7 cellular contexts compared by ENCODE assay signal in the genomic region with DNA sequence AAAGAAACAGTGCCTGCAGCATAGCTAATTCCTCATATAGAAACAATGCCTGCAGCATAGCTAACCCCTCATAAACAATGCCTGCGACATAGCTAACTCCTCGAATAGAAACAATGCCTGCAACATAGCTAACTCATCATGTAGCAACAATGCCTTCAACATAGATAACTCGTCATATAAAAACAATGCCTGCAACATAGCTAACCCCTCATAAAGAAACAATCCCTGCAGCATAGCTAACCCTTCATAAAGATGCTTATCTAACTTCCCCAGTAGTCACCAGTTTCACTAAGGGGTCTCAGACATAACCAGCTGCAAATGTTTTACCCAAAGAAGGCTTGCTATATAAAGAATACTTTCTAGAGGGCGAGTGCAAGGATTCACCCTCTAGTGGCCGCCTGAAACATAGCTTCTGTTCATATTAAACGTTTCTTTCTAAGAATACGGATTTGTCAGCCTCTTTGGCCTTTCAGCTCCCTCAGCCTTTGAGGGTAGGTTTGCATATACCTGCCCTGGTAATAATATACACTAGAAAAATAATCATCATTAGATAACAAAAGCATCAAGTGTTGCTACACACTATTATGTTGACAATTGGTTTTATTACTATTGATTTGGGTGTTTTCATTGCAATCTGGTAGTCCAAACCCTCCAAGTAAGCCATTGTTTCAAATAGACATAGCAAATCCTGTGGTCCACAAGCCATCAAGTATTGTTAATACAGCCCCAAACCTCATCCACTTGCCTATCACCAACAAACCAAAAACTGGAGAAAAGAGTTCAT. TPM values are rescaled to one million over a fixed set of nuclear protein-coding genes. Genes with fewer than 3 reads are reported as not detected.
DNase-seq lines count a peak whose midpoint lies in the region; ATAC-seq and TF ChIP-seq lines count a peak whose summit lies in the region.

No MANE protein-coding gene starts in this region.

- peak; percentile 54 for TF ChIP-seq CTCF in GM10266 (IDR thresholded peaks at IDR 0.05; ENCODE audit: control insufficient read depth, insufficient read depth, low read depth, missing control alignments)
- peak; percentile 51 for TF ChIP-seq CTCF in NB4 (IDR thresholded peaks at IDR 0.05; ENCODE audit: low read depth, low read length)

- DNase-seq in GM10266 (ENCODE audit: extremely low spot score) (peak; percentile 16), NB4 (ENCODE audit: low read depth) (peak; percentile 39), fibroblast of gingiva (ENCODE audit: low read depth) (peak; percentile 10), renal cortical epithelial cell (ENCODE audit: low read depth) (peak; percentile 22), DMS53 (lab: John Stamatoyannopoulos, UW) (no peak)

- TF ChIP-seq POLR2A in NB4 (IDR thresholded peaks at IDR 0.05; ENCODE audit: extremely low read depth, insufficient read length), result no peak

- ATAC-seq in HG02642 (IDR thresholded peaks at IDR 0.05; ENCODE audit: poor library complexity, unreplicated experiment) (no peak), GM19328 (IDR thresholded peaks at IDR 0.05; ENCODE audit: unreplicated experiment) (no peak)

- H3K4me3 ChIP-seq in NB4 (ENCODE audit: low read depth, low read length), result no peak overlapping the region

RNA-seq across cellular contexts. Expression of gene FAN1, which starts 44.4 kb away (rescaled TPM):
- 8.9 and 28.1 TPM in 2 replicates for total RNA-seq in renal cortical epithelial cell
